8 cellular contexts compared by ENCODE assay signal in the genomic region with DNA sequence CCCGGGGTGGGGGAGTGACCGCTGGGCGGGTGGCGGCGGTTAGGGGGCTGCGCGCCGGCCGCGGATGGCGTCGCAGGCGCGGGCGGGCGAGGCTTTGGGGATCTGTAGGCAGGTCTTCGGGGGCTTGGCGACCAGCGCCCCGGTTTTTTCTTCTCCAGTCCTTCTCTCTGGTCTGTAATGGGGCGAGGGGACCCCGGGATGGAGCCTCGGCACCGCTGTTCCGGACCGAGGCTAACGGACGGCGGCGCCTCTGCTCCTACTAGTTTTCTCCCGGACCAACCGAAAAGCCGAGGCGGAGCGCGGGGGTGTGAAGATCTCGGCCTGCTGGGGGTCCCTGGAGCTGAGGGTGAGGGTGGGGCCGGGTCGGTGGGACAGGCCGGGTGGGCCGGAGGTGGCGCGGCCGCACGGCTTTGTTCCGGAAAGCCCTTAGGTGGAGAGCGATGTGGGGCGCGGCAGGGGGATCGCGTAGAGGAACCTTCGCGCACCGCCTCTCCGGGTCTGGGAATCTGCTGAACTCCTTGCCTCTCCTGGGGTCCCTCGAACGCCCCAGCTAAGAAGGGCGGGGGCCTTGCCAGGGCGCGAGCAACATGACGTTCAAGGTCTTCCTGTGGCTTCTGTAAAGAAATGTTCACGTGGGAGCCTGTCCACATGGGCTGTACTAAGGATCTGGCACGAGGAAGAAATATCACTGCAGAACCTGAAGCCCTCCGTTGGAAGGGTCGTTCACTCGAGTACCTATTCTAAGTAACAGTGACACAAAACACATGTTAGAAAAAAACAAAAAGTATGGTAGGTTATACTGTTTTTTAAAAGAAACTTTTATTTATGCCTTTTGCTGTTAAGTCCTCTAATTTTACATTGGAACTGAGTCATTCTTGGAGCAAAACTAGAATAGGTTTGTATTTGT. TPM values are rescaled to one million over a fixed set of nuclear protein-coding genes. Genes with fewer than 3 reads are reported as not detected.
A peak's percentile ranks its signal among the peaks of the same experiment; 100 is the strongest.
DNase-seq lines count a peak whose midpoint lies in the region; ATAC-seq and TF ChIP-seq lines count a peak whose summit lies in the region.

No MANE protein-coding gene starts in this region.

- peak overlapping the region; percentile 94 for H3K9ac ChIP-seq in HUES64 (ENCODE audit: low read depth, low read length)

- DNase-seq in D341Med (ENCODE audit: low spot score) (peak; percentile 58), SIG-M5 treated with dmso at 0.1 percent for 504 hours (lab: John Stamatoyannopoulos, UW; ENCODE audit: unreplicated experiment) (peak; percentile 80), germinal center (ENCODE audit: low spot score) (peak; percentile 34), omental fat pad (ENCODE audit: low spot score) (peak; percentile 46), suprapubic skin (ENCODE audit: low spot score in 2 of 2) (peak; percentile 78 to 83)
- DNase-seq in activated naive CD4-positive, alpha-beta T cell (lab: John Stamatoyannopoulos, UW) = peak; percentile 51 to 64 (median 62)

- TF ChIP-seq EP300 in suprapubic skin (IDR thresholded peaks at IDR 0.05) = no peak

- H3K4me3 ChIP-seq in HUES64 (ENCODE audit: low read length) (peak overlapping the region; percentile 89), suprapubic skin (peak overlapping the region; percentile 96)

- H3K9me3 ChIP-seq in HUES64 (ENCODE audit: insufficient read depth, low read depth, low read length) (no peaks in the 10 kb centered on the region), suprapubic skin (no peaks in the 10 kb centered on the region)

- H3K36me3 ChIP-seq in HUES64 (ENCODE audit: insufficient read depth, low read length) = 0 out of 2 replicates have a peak, but pooled peaks cover 5% of the 10 kb centered on the region
- no peaks in the 10 kb centered on the region for H3K36me3 ChIP-seq in suprapubic skin

- H3K4me1 ChIP-seq in HUES64 (ENCODE audit: insufficient read depth, low read length) (peaks cover 30% of the 10 kb centered on the region), suprapubic skin (peaks cover 36% of the 10 kb centered on the region)

- H3K27me3 ChIP-seq in HUES64 (ENCODE audit: insufficient read depth, low read length) = no peaks in the 10 kb centered on the region
- H3K27me3 ChIP-seq in suprapubic skin = no peaks in the 10 kb centered on the region

- whole genome bisulfite sequencing in HUES64 = under 1% methylated on average over 66 of the region's 66 CpGs
- WGBS in suprapubic skin = under 1% methylated on average over 39 of the region's 66 CpGs

- ATAC-seq in GM21423 (IDR thresholded peaks at IDR 0.05; ENCODE audit: unreplicated experiment) (peak; percentile 30), omental fat pad (ENCODE audit: low FRiP score) (peak; percentile 16)

- TF ChIP-seq CTCF in omental fat pad (IDR thresholded peaks at IDR 0.05) = no peak
- no peak for TF ChIP-seq CTCF in suprapubic skin (IDR thresholded peaks at IDR 0.05)

- peak overlapping the region; percentile 85 for H3K27ac ChIP-seq in HUES64 (ENCODE audit: low read depth, low read length)
- H3K27ac ChIP-seq in suprapubic skin = peak overlapping the region; percentile 98

- no peak for TF ChIP-seq POLR2A in suprapubic skin (IDR thresholded peaks at IDR 0.05)

RNA-seq across cellular contexts. Expression of a gene that starts 0.9 kb away (rescaled TPM):
- 84.8 TPM for polyA plus RNA-seq in HUES64 (2013, experiment 1 of 2)
- 75.3 TPM for polyA plus RNA-seq in HUES64 (2013, experiment 2 of 2)
- 10 to 100 TPM; 12.5 to 29.3 (median 16.5) TPM for total RNA-seq in omental fat pad
- 10 to 100 TPM; 14.1 to 20.3 (median 16.5) TPM for total RNA-seq in suprapubic skin

Comparison
In these comparisons a context has a peak if more than half of its experiments do, and no peak if none do; other contexts are left out.
1. Peak in every context shown above with its lines: DNase-seq, ATAC-seq, H3K4me3 ChIP-seq and H3K27ac ChIP-seq.